In the genomic region with DNA sequence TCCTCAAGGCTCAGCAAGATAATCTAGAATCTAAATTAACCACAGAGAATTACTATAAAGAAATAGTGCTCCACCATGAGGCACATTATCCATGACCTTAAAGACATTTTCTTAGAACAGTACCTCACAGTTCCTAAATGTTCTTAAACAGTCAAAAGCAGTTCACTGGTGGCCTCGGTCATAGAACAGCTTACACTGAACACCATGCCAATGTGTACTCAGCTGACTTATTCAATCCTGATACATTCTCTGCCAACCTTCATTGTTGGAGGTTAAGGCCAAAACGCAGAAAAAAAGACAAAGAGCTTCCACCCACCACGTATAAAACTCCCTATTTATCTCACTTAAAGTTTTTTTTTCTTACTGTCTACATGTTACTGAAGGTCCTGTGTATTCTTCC, we compare ENCODE assay signal across 20 cellular contexts.
"Had no signal": no experiment of that assay in that cellular context is flagged by ENCODE, and none has a peak within 500 bp of the region (broad histone marks: within the 10 kb centered on the region; RNA-seq: fewer than 3 reads in every experiment).

No MANE protein-coding gene starts in this region.

- H3K36me3 ChIP-seq: prostate gland, right atrium auricular region, thoracic aorta, tibial nerve, upper lobe of left lung had no signal

- H3K4me3 ChIP-seq: dorsolateral prefrontal cortex, mucosa of descending colon, prostate gland, right atrium auricular region, thoracic aorta, tibial nerve, upper lobe of left lung had no signal

- H3K9me3 ChIP-seq: prostate gland had no signal

- H3K27me3 ChIP-seq: dorsolateral prefrontal cortex, right atrium auricular region, tibial nerve, upper lobe of left lung had no signal

- H3K4me1 ChIP-seq: prostate gland, right atrium auricular region, tibial nerve, upper lobe of left lung had no signal

- FAIRE-seq: frontal cortex, urothelium cell line had no signal

- DNase-seq: dorsolateral prefrontal cortex; effector CD4-positive, alpha-beta T cell; hypothalamus; immature natural killer cell; islet precursor cell; mesenchymal stem cell; mucosa of descending colon; naive B cell; stimulated activated CD4-positive, alpha-beta T cell treated with anti-CD3 and anti-CD28 coated beads, Interleukin-2, amount 100 ng/mL, for 24 hours; stimulated activated CD4-positive, alpha-beta T cell treated with anti-CD3 and anti-CD28 coated beads, Interleukin-4, amount 100 ng/mL, for 24 hours; upper lobe of left lung had no signal

- H3K27ac ChIP-seq: dorsolateral prefrontal cortex, prostate gland, right atrium auricular region, thoracic aorta, tibial nerve, upper lobe of left lung had no signal

- ATAC-seq: mucosa of descending colon; natural killer cell treated with Interleukin-12 subunit alpha and Interleukin-12 subunit beta and Interleukin-15 and Interleukin-18, amount 100 ng/mL, for 72 hours; sciatic nerve; stimulated activated effector memory CD8-positive, alpha-beta T cell treated with anti-CD3 and anti-CD28 coated beads, Interleukin-12 subunit alpha, Interleukin-12 subunit beta, amount 100 ng/mL, for 72 hours had no signal
